ENCODE assay signal across 12 cellular contexts in the genomic region with DNA sequence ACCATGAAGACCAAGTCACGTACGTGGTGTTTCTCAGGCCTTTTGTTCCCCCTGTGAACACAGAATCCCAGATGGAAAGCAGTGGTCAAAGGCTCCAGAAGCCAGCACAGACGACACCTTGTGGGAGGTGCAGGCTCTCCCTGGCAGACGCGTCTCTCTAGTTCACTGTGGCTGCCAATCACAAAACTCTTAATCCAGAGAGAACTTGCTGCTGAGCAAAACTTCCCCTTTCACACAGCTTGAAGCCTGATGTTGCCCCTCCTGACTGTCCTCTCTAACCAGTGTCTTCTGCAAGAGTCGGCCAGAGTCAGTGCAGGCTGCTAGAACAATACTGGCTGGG.
A peak's percentile ranks its signal among the peaks of the same experiment; 100 is the strongest.
DNase-seq lines count a peak whose midpoint lies in the region; TF ChIP-seq lines count a peak whose summit lies in the region.
"Had no signal": no experiment of that assay in that cellular context is flagged by ENCODE, and none has a peak within 500 bp of the region (broad histone marks: within the 10 kb centered on the region; RNA-seq: fewer than 3 reads in every experiment).

No MANE protein-coding gene starts in this region.

- CTCF ChIA-PET in mammary epithelial cell (lab: Charles Lee; ENCODE audit: low non-redundant PET) = no interaction called here

- H3K9ac ChIP-seq in mammary epithelial cell (ENCODE audit: insufficient read depth, low read length) = no peak overlapping the region

- no peaks in the 10 kb centered on the region for H4K20me1 ChIP-seq in mammary epithelial cell (ENCODE audit: insufficient read depth, low read length)

- BruUV-seq in mammary epithelial cell (replicated peaks; lab: Mats Ljungman, UMichigan) = no TSS peak

- H3K4me1 ChIP-seq in mammary epithelial cell (ENCODE audit: insufficient read depth, low read length) = no peaks in the 10 kb centered on the region
- H3K4me1 ChIP-seq in breast epithelium = no peaks in the 10 kb centered on the region
- H3K4me1 ChIP-seq in thyroid gland = peaks cover 0 to 5% of the 10 kb centered on the region in 2 donors

- peak overlapping the region; percentile 58 for H2AFZ ChIP-seq in mammary epithelial cell (ENCODE audit: low read depth, low read length)

- dilution Hi-C loops in mammary epithelial cell (cut with HindIII; ENCODE audit: low sequenced_read_pairs) = loop anchor here (5.0 kb wide), 1 partner anchor 45 kb away; no protein-coding TSS in a partner anchor

- no peak overlapping the region for H3K4me3 ChIP-seq in mammary epithelial cell (replicated peaks in 1 of 3; ENCODE audit: insufficient read depth in 1 of 3, low read depth in 2 of 3, low read length in 3 of 3)
- no peak overlapping the region for H3K4me3 ChIP-seq in breast epithelium
- H3K4me3 ChIP-seq in epithelial cell of esophagus (ENCODE audit: low read length) = no peak overlapping the region
- H3K4me3 ChIP-seq in thyroid gland (replicated peaks in 1 of 3) = no peak overlapping the region
- no peak overlapping the region for H3K4me3 ChIP-seq in coronary artery
- H3K4me3 ChIP-seq: skin epidermis had no signal

- DNase-seq in mammary epithelial cell (no peak), breast epithelium (ENCODE audit: low spot score in 2 of 2) (no peak), NOMO-1 treated with dmso at 0.1 percent for 144 hours (lab: John Stamatoyannopoulos, UW; ENCODE audit: unreplicated experiment) (peak; percentile 12), epithelial cell of esophagus (ENCODE audit: low read depth) (no peak), thyroid gland (peak; percentile 27 to 38), mucosa of gallbladder (ENCODE audit: low spot score) (no peak), coronary artery (ENCODE audit: low spot score) (no peak), NCI-H446 treated with DMSO at 0.1 percent for 48 hours (lab: John Stamatoyannopoulos, UW) (no peak)
- DNase-seq: activated B cell treated with CpG ODN at 0.5 μM for 24 hours, natural killer cell had no signal

- H3K36me3 ChIP-seq in mammary epithelial cell (ENCODE audit: insufficient read depth, low read length) = no peaks in the 10 kb centered on the region
- no peaks in the 10 kb centered on the region for H3K36me3 ChIP-seq in breast epithelium
- no peaks in the 10 kb centered on the region for H3K36me3 ChIP-seq in thyroid gland

- H3K27ac ChIP-seq in mammary epithelial cell (ENCODE audit: insufficient read depth, low read depth, low read length) (no peak overlapping the region), breast epithelium (no peak overlapping the region), thyroid gland (no peak overlapping the region), coronary artery (no peak overlapping the region)
- H3K27ac ChIP-seq: epithelial cell of prostate, skin epidermis had no signal

- H3K27me3 ChIP-seq in mammary epithelial cell (ENCODE audit: insufficient read depth, low read length) (peaks cover 2% of the 10 kb centered on the region), breast epithelium (no peaks in the 10 kb centered on the region), thyroid gland (no peaks in the 10 kb centered on the region)

- no peaks in the 10 kb centered on the region for H3K79me2 ChIP-seq in mammary epithelial cell (ENCODE audit: insufficient read depth, low read length)

- TF ChIP-seq POLR2A in breast epithelium (IDR thresholded peaks at IDR 0.05) (no peak), thyroid gland (IDR thresholded peaks at IDR 0.05) (no peak)

- in situ Hi-C loops in mammary epithelial cell (cut with MboI; ENCODE audit: low sequenced_read_pairs in 2 of 2) = no loop called here

- TF ChIP-seq CTCF in mammary epithelial cell (conservative IDR thresholded peaks at IDR 0.05 in 1 of 2, IDR thresholded peaks at IDR 0.05 in 1 of 2; ENCODE audit: extremely low read depth in 1 of 2, insufficient read depth in 1 of 2, low read depth in 1 of 2, low read length in 2 of 2) = peak in 1 of 2 donors; percentile 30
- no peak for TF ChIP-seq CTCF in breast epithelium (IDR thresholded peaks at IDR 0.05)
- peak; percentile 17 for TF ChIP-seq CTCF in epithelial cell of esophagus (IDR thresholded peaks at IDR 0.05; ENCODE audit: insufficient read depth, low read depth, low read length, missing control alignments)
- peak in 2 of 6 experiments; percentile 19 to 33 for TF ChIP-seq CTCF in thyroid gland (IDR thresholded peaks at IDR 0.05)
- TF ChIP-seq CTCF in coronary artery (IDR thresholded peaks at IDR 0.05) = no peak

- no peaks in the 10 kb centered on the region for H3K9me3 ChIP-seq in mammary epithelial cell (replicated peaks; ENCODE audit: insufficient read depth, low read length)
- H3K9me3 ChIP-seq in breast epithelium = no peaks in the 10 kb centered on the region
- H3K9me3 ChIP-seq in thyroid gland = no peaks in the 10 kb centered on the region

- intact Hi-C loops in mammary epithelial cell (cut with micrococcal nuclease) = no loop called here
- intact Hi-C loops in breast epithelium (cut with DNase I; ENCODE audit: low total_unique reads) = no loop called here
- intact Hi-C loops in thyroid gland (cut with DNase I) = loop anchor here (10.0 kb wide), 1 partner anchor 47 kb away; no protein-coding TSS in a partner anchor

- H3K4me2 ChIP-seq in mammary epithelial cell (ENCODE audit: insufficient read depth, low read depth, low read length) = no peak overlapping the region

- 9% methylated on average over 6 of the region's 6 CpGs for WGBS in mammary epithelial cell (ENCODE audit: low coverage, missing lambda C conversion rate)
- 18 to 45% methylated on average over 5 to 6 of the region's 6 CpGs for WGBS in thyroid gland, 2 donors

Comparison
In these comparisons a context has a peak if more than half of its experiments do, and no peak if none do; other contexts are left out.
1. DNase-seq: peak in NOMO-1 treated with dmso at 0.1 percent for 144 hours (single experiment) and thyroid gland (2 of 2); none in mammary epithelial cell (single experiment), breast epithelium (0 of 2), epithelial cell of esophagus (single experiment), mucosa of gallbladder (single experiment), coronary artery (single experiment) and NCI-H446 treated with DMSO at 0.1 percent for 48 hours (single experiment).